ENCODE assay signal across 16 cellular contexts in genomic region chr3:27076815-27077630, GRCh38.
DNase-seq lines count a peak whose midpoint lies in the region; ATAC-seq and TF ChIP-seq lines count a peak whose summit lies in the region.
"Had no signal": no experiment of that assay in that cellular context is flagged by ENCODE, and none has a peak within 500 bp of the region (broad histone marks: within the 10 kb centered on the region; RNA-seq: fewer than 3 reads in every experiment).

No MANE protein-coding gene starts in this region.

- TF ChIP-seq CTCF in GM23338 (conservative IDR thresholded peaks at IDR 0.05; ENCODE audit: low read depth in 2 of 2) (no peak), nephron progenitor cell (IDR thresholded peaks at IDR 0.05) (no peak)

- no peaks in the 10 kb centered on the region for H3K36me3 ChIP-seq in GM23338 (ENCODE audit: insufficient read depth)
- H3K36me3 ChIP-seq: BE2C had no signal

- H3K9me2 ChIP-seq in GM23338 (ENCODE audit: insufficient read depth), result peaks cover 25% of the 10 kb centered on the region

- H2AFZ ChIP-seq in GM23338, result peak overlapping the region; percentile 89

- no peak overlapping the region for H3K4me3 ChIP-seq in GM23338
- H3K4me3 ChIP-seq: A549 had no signal

- no peak overlapping the region for H3K27ac Mint-ChIP-seq in GM23338
- peak overlapping the region; percentile 88 for H3K27ac Mint-ChIP-seq in nephron progenitor cell
- H3K27ac Mint-ChIP-seq: CD4-positive, alpha-beta memory T cell had no signal

- no peaks in the 10 kb centered on the region for H4K20me1 ChIP-seq in GM23338 (replicated peaks; ENCODE audit: insufficient read depth)

- peaks cover 36% of the 10 kb centered on the region for H3K4me1 ChIP-seq in GM23338 (ENCODE audit: insufficient read depth)
- H3K4me1 ChIP-seq: A549, BE2C had no signal

- H3K4me2 ChIP-seq in GM23338, result no peak overlapping the region; the same call in 1 of the 2 replicates
- H3K4me2 ChIP-seq: A549 had no signal

- no peaks in the 10 kb centered on the region for H3K9me3 Mint-ChIP-seq in GM23338
- H3K9me3 Mint-ChIP-seq in nephron progenitor cell, result no peaks in the 10 kb centered on the region

- H3F3A ChIP-seq in GM23338 (replicated peaks; ENCODE audit: low read depth), result no peaks in the 10 kb centered on the region; the same call in 1 of the 2 replicates

- H3K79me2 ChIP-seq in GM23338 (replicated peaks; ENCODE audit: insufficient read depth), result no peaks in the 10 kb centered on the region

- no peak for ATAC-seq in GM23338
- ATAC-seq in left lobe of liver, result peak; percentile 66
- no peak for ATAC-seq in HG02970 (IDR thresholded peaks at IDR 0.05; ENCODE audit: low FRiP score, unreplicated experiment)
- ATAC-seq: A549, HCT116 had no signal

- no peaks in the 10 kb centered on the region for H3K27me3 ChIP-seq in GM23338 (ENCODE audit: insufficient read depth)
- H3K27me3 ChIP-seq: BE2C had no signal

- H3K27me3 Mint-ChIP-seq in GM23338 (ENCODE audit: insufficient read depth, low read depth, poor library complexity), result peaks cover 4% of the 10 kb centered on the region
- H3K27me3 Mint-ChIP-seq in nephron progenitor cell (ENCODE audit: low read depth, poor library complexity), result no peaks in the 10 kb centered on the region

- no peak for DNase-seq in GM23338 (ENCODE audit: low spot score)
- peak; percentile 16 for DNase-seq in RPMI7951 (ENCODE audit: low read depth)
- DNase-seq in left lobe of liver (ENCODE audit: low spot score), result no peak
- DNase-seq in nephron progenitor cell, result no peak
- no peak for DNase-seq in activated CD4-positive, alpha-beta T cell treated with anti-CD3 and anti-CD28 coated beads for 4 hours
- no peak for DNase-seq in T-helper 9 cell
- DNase-seq: BE2C; CD4-positive, alpha-beta memory T cell; DMS153; DMS79 treated with DMSO at 0.1 percent for 48 hours; EL; GDM1 had no signal

- H3K4me1 Mint-ChIP-seq in GM23338 (peaks cover 43% of the 10 kb centered on the region), nephron progenitor cell (peaks cover 71% of the 10 kb centered on the region)
- H3K4me1 Mint-ChIP-seq: CD4-positive, alpha-beta memory T cell had no signal

- no peaks in the 10 kb centered on the region for H3K36me3 Mint-ChIP-seq in GM23338 (ENCODE audit: low read depth)
- no peaks in the 10 kb centered on the region for H3K36me3 Mint-ChIP-seq in nephron progenitor cell (ENCODE audit: low read depth)
- H3K36me3 Mint-ChIP-seq: CD4-positive, alpha-beta memory T cell had no signal

- peak overlapping the region; percentile 86 for H3K27ac ChIP-seq in GM23338 (ENCODE audit: low read depth)
- H3K27ac ChIP-seq: A549, C4-2B had no signal

- H3K4me3 Mint-ChIP-seq in GM23338, result no peak overlapping the region
- H3K4me3 Mint-ChIP-seq in nephron progenitor cell, result no peak overlapping the region
- H3K4me3 Mint-ChIP-seq: CD4-positive, alpha-beta memory T cell had no signal

TF ChIP-seq in GM23338, 12 proteins besides CTCF, POLR2A, EP300 and RAD21 (continues in another document):
- TF ChIP-seq STAT1 (IDR thresholded peaks at IDR 0.05; ENCODE audit: unreplicated experiment), result no peak
- no peak for TF ChIP-seq REST (IDR thresholded peaks at IDR 0.05; ENCODE audit: unreplicated experiment)
- TF ChIP-seq EZH2 (IDR thresholded peaks at IDR 0.05; ENCODE audit: low read depth, unreplicated experiment), result no peak
- no peak for TF ChIP-seq ZNF331 (CRISPR knock-in tag; IDR thresholded peaks at IDR 0.05; ENCODE audit: low read depth)
- TF ChIP-seq POLR2AphosphoS5 (IDR thresholded peaks at IDR 0.05; ENCODE audit: low read depth), result no peak
- no peak for TF ChIP-seq ETS1 (IDR thresholded peaks at IDR 0.05)
- TF ChIP-seq EZH2phosphoT487 (IDR thresholded peaks at IDR 0.05; ENCODE audit: unreplicated experiment), result no peak
- TF ChIP-seq NANOG (IDR thresholded peaks at IDR 0.05; ENCODE audit: borderline replicate concordance), result no peak
- TF ChIP-seq CREB1 (CRISPR knock-in tag; IDR thresholded peaks at IDR 0.05; ENCODE audit: low read depth), result no peak
- no peak for TF ChIP-seq ZNF114 (CRISPR knock-in tag; IDR thresholded peaks at IDR 0.05)
